In the genomic region with DNA sequence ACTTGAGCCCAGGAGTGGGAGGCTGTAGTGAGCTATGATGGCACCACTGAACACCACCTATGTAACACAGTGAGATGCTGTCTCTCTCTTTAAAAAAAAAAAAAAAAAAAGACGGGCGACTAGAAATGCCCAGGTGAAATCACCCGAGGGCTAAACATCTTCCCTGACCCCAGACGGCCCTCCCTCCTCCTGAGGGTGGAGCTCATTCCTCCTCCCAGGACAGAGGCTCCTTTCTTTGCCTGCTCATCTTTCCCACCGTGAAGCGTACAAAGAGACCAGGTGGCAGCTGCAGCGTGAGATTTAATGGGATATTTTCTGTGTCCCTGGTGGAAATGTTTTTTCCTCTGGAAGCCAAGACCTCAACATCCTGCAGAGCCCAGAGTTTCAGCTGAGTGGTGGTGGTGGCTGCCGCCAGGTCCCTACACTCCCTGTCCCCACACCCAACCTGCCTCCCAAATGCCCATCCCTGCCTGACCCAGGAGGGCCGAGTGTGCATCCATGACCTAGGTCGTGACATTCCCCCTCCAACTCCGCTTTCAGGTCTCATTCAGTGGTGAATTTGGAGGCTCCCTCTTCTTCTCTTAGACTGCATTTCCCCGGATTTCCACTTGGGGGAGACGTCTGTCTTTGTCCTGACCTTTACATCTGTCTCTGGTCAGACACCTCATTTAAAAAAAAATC, we compare ENCODE assay signal across 9 cellular contexts. TPM values are rescaled to one million over a fixed set of nuclear protein-coding genes. Genes with fewer than 3 reads are reported as not detected.
DNase-seq lines count a peak whose midpoint lies in the region; ATAC-seq and TF ChIP-seq lines count a peak whose summit lies in the region.
"Had no signal": no experiment of that assay in that cellular context is flagged by ENCODE, and none has a peak within 500 bp of the region (broad histone marks: within the 10 kb centered on the region; RNA-seq: fewer than 3 reads in every experiment).

No MANE protein-coding gene starts in this region.

- H4K20me1 ChIP-seq in DND-41 (ENCODE audit: insufficient read depth, low read length): no peaks in the 10 kb centered on the region; the same call in 1 of the 2 replicates
- no peaks in the 10 kb centered on the region for H4K20me1 ChIP-seq in OCI-LY3 (ENCODE audit: insufficient read depth, low read length)
- H4K20me1 ChIP-seq in hepatocyte (ENCODE audit: insufficient read depth, poor library complexity, severe bottlenecking): no peaks in the 10 kb centered on the region

- H3K27ac ChIP-seq in DND-41 (ENCODE audit: low read length) (no peak overlapping the region), OCI-LY3 (ENCODE audit: low read length) (no peak overlapping the region), ascending aorta (no peak overlapping the region), hepatocyte (no peak overlapping the region)
- H3K27ac ChIP-seq: ovary had no signal

- peak; percentile 66 for ATAC-seq in DND-41 (ENCODE audit: insufficient read depth, low read depth)
- no peak for ATAC-seq in HG03520 (IDR thresholded peaks at IDR 0.05; ENCODE audit: unreplicated experiment)
- no peak for ATAC-seq in GM18517 (IDR thresholded peaks at IDR 0.05; ENCODE audit: unreplicated experiment)

- intact Hi-C loops in ascending aorta (cut with DNase I): no loop called here

- DNase-seq in DND-41 (peak; percentile 54), HPDE6-E6E7 (ENCODE audit: extremely low spot score) (peak; percentile 47), ascending aorta (ENCODE audit: low spot score in 2 of 2) (peak in 1 of 2 donors; percentile 66), hepatocyte (ENCODE audit: low spot score) (peak; percentile 73)
- peak; percentile 42 for DNase-seq in stimulated activated CD4-positive, alpha-beta T cell treated with anti-CD3 and anti-CD28 coated beads, Interleukin-1b, Interleukin-23, amount 100 ng/mL, for 48 hours

- WGBS in hepatocyte (ENCODE audit: low lambda C conversion rate, missing lambda C conversion rate): 14% methylated on average over 13 of the region's 13 CpGs

- peak; percentile 88 for TF ChIP-seq CTCF in DND-41 (IDR thresholded peaks at IDR 0.05; ENCODE audit: borderline replicate concordance, extremely low read depth, low read length, poor library complexity, severe bottlenecking)
- TF ChIP-seq CTCF in OCI-LY3 (IDR thresholded peaks at IDR 0.05; ENCODE audit: low read depth, low read length): peak; percentile 79
- peak in 2 of 3 experiments; percentile 64 to 69 for TF ChIP-seq CTCF in ascending aorta (IDR thresholded peaks at IDR 0.05)
- TF ChIP-seq CTCF in hepatocyte (IDR thresholded peaks at IDR 0.05; ENCODE audit: poor library complexity): peak; percentile 67

- H2AFZ ChIP-seq in DND-41 (ENCODE audit: low read depth, low read length) (no peak overlapping the region), OCI-LY3 (ENCODE audit: low read depth, low read length) (peak overlapping the region; percentile 79), hepatocyte (no peak overlapping the region)

- H3K9ac ChIP-seq in DND-41 (ENCODE audit: low read depth, low read length) (no peak overlapping the region), OCI-LY3 (ENCODE audit: low read length) (no peak overlapping the region)

- H3K9me3 ChIP-seq in DND-41 (ENCODE audit: insufficient read depth, low read length, severe bottlenecking): no peaks in the 10 kb centered on the region
- no peaks in the 10 kb centered on the region for H3K9me3 ChIP-seq in OCI-LY3 (ENCODE audit: insufficient read depth, low read length)
- no peaks in the 10 kb centered on the region for H3K9me3 ChIP-seq in ascending aorta
- H3K9me3 ChIP-seq in hepatocyte (ENCODE audit: low read depth): no peaks in the 10 kb centered on the region
- H3K9me3 ChIP-seq: ovary had no signal

- H3K79me2 ChIP-seq in DND-41 (ENCODE audit: insufficient read depth, low read length) (no peaks in the 10 kb centered on the region), OCI-LY3 (ENCODE audit: low read length) (no peaks in the 10 kb centered on the region), hepatocyte (no peaks in the 10 kb centered on the region)

- H3K4me3 ChIP-seq in DND-41 (ENCODE audit: low read depth in 1 of 2, low read length in 2 of 2): no peak overlapping the region
- no peak overlapping the region; the same call in 1 of the 2 replicates for H3K4me3 ChIP-seq in OCI-LY3 (ENCODE audit: low read length)
- no peak overlapping the region for H3K4me3 ChIP-seq in ascending aorta
- H3K4me3 ChIP-seq in hepatocyte: no peak overlapping the region
- H3K4me3 ChIP-seq: ovary had no signal

- H3K9me2 ChIP-seq in hepatocyte (replicated peaks; ENCODE audit: insufficient read depth): no peaks in the 10 kb centered on the region

- H3K4me1 ChIP-seq in DND-41 (ENCODE audit: insufficient read depth, low read length) (no peaks in the 10 kb centered on the region), OCI-LY3 (ENCODE audit: low read length) (peaks cover 3% of the 10 kb centered on the region; the same call in 1 of the 2 replicates), ascending aorta (no peaks in the 10 kb centered on the region), hepatocyte (ENCODE audit: insufficient read depth) (no peaks in the 10 kb centered on the region)

- no peaks in the 10 kb centered on the region for H3K27me3 ChIP-seq in DND-41 (ENCODE audit: insufficient read depth, low read length, poor library complexity)
- H3K27me3 ChIP-seq in OCI-LY3 (ENCODE audit: low read depth, low read length): no peaks in the 10 kb centered on the region; the same call in 1 of the 2 replicates
- no peaks in the 10 kb centered on the region for H3K27me3 ChIP-seq in ascending aorta
- H3K27me3 ChIP-seq in hepatocyte: no peaks in the 10 kb centered on the region
- H3K27me3 ChIP-seq: ovary had no signal

- no peak overlapping the region for H3K4me2 ChIP-seq in DND-41 (ENCODE audit: insufficient read depth, low read length)
- H3K4me2 ChIP-seq in OCI-LY3 (ENCODE audit: low read length): peak overlapping the region; percentile 46
- no peak overlapping the region for H3K4me2 ChIP-seq in hepatocyte

- H3K36me3 ChIP-seq in DND-41 (ENCODE audit: insufficient read depth, low read length) (no peaks in the 10 kb centered on the region), OCI-LY3 (replicated peaks; ENCODE audit: low read depth, low read length) (no peaks in the 10 kb centered on the region), ascending aorta (no peaks in the 10 kb centered on the region), hepatocyte (replicated peaks; ENCODE audit: insufficient read depth, low read depth) (no peaks in the 10 kb centered on the region)
- H3K36me3 ChIP-seq: ovary had no signal

RNA-seq across cellular contexts. Expression of a gene that starts 14.4 kb away (rescaled TPM):
- total RNA-seq in ascending aorta: 15.6 TPM
- total RNA-seq in hepatocyte: 34.1 and 36.2 TPM in 2 replicates
- polyA plus RNA-seq in hepatocyte: 63.4 and 73.1 TPM in 2 replicates
